ENCODE assay signal across 2 cellular contexts in genomic region chr10:133493562-133493961, GRCh38. TPM values are rescaled to one million over a fixed set of nuclear protein-coding genes. Genes with fewer than 3 reads are reported as not detected.
"Had no signal": no experiment of that assay in that cellular context is flagged by ENCODE, and none has a peak within 500 bp of the region (broad histone marks: within the 10 kb centered on the region; RNA-seq: fewer than 3 reads in every experiment).

No MANE protein-coding gene starts in this region.

RNA-seq across cellular contexts. Expression of gene CYP2E1, which starts 33.6 kb away (rescaled TPM):
- total RNA-seq: GM23248, HT-29 had no signal
